In the genomic region with DNA sequence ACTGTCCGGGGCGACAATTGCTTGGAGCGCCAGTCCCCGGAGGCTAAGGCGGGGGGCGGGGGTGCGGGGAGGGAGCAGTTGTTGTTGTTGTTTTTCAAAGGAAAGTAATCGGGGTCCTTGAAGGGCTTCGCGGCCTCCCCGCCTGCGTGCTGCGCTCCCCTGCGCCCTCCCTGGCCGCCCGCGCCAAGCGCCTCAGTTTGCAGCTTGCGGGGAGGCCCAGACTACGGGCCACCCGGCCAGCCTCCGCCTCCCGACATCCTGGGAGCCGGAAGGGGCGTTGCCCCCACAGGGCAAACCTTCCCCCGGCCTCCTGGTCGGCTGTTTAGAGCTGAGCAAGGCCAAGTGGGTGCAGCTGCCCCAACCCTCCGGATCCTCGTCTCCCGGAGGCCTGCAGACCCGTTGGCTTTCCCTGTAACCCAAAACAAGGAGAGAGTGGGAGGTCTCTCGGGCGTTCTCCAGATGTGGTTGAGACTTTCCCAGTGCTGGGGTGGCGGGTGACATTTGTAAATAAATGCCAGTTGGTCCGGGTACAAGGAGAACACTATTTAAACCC, we compare ENCODE assay signal across 12 cellular contexts. TPM values are rescaled to one million over a fixed set of nuclear protein-coding genes. Genes with fewer than 3 reads are reported as not detected.
DNase-seq lines count a peak whose midpoint lies in the region; ATAC-seq and TF ChIP-seq lines count a peak whose summit lies in the region.
"Had no signal": no experiment of that assay in that cellular context is flagged by ENCODE, and none has a peak within 500 bp of the region (broad histone marks: within the 10 kb centered on the region; RNA-seq: fewer than 3 reads in every experiment).

No MANE protein-coding gene starts in this region.

- H3K27me3 ChIP-seq in GM23248 (replicated peaks; ENCODE audit: insufficient read depth) (peaks cover 93% of the 10 kb centered on the region), gastroesophageal sphincter (peaks cover 100% of the 10 kb centered on the region)

- H3K79me2 ChIP-seq in GM23248 (ENCODE audit: insufficient read depth), result no peaks in the 10 kb centered on the region

- no peaks in the 10 kb centered on the region for H3K9me2 ChIP-seq in GM23248 (ENCODE audit: insufficient read depth)

- in situ Hi-C loops in GM23248 (cut with MboI), result no loop called here

- H3K36me3 ChIP-seq in GM23248 (ENCODE audit: low read depth) (no peaks in the 10 kb centered on the region), gastroesophageal sphincter (no peaks in the 10 kb centered on the region)

- H3K36me3 Mint-ChIP-seq in memory B cell, result no peaks in the 10 kb centered on the region

- H3K4me1 ChIP-seq in GM23248 (ENCODE audit: insufficient read depth) (peaks cover 4% of the 10 kb centered on the region; the same call in 1 of the 2 replicates), gastroesophageal sphincter (peaks cover 0 to 87% (median 36%) of the 10 kb centered on the region in 3 donors)

- TF ChIP-seq EP300 in gastroesophageal sphincter (IDR thresholded peaks at IDR 0.05), result no peak

- peak overlapping the region; percentile 28; the same call in 1 of the 2 replicates for H2AFZ ChIP-seq in GM23248

- H3K4me3 ChIP-seq in GM23248 (peak overlapping the region; percentile 36; the same call in 1 of the 2 replicates), gastroesophageal sphincter (peak overlapping the region in 1 of 2 donors; percentile 8), lower leg skin (ENCODE audit: low read depth, poor library complexity, severe bottlenecking) (no peak overlapping the region)

- ATAC-seq in SK-N-SH treated with all-trans-retinoic acid at 6 μM for 48 hours, result no peak; the same call in 2 of the 3 replicates
- ATAC-seq in memory B cell (ENCODE audit: low read depth), result no peak
- ATAC-seq in gastroesophageal sphincter, result no peak
- ATAC-seq in HG02973 (IDR thresholded peaks at IDR 0.05; ENCODE audit: unreplicated experiment), result no peak

- TF ChIP-seq POLR2A in gastroesophageal sphincter (IDR thresholded peaks at IDR 0.05) (no peak), lower leg skin (IDR thresholded peaks at IDR 0.05) (no peak)

- no peaks in the 10 kb centered on the region for H3F3A ChIP-seq in GM23248 (ENCODE audit: insufficient read depth)

- DNase-seq in DMS53 treated with DMSO at 0.1 percent for 48 hours (lab: John Stamatoyannopoulos, UW; ENCODE audit: unreplicated experiment), result peak; percentile 60
- peak; percentile 31 for DNase-seq in GM23248
- no peak for DNase-seq in memory B cell (ENCODE audit: low spot score in 2 of 2)
- DNase-seq in NCI-H2196 treated with DMSO at 0.1 percent for 48 hours (lab: John Stamatoyannopoulos, UW; ENCODE audit: unreplicated experiment), result no peak
- no peak for DNase-seq in lower leg skin (ENCODE audit: low spot score in 2 of 2)
- DNase-seq: activated CD4-positive, CD25-positive, alpha-beta regulatory T cell; effector CD4-positive, alpha-beta T cell had no signal

- H3K27ac ChIP-seq in GM23248, result no peak overlapping the region
- H3K27ac ChIP-seq in gastroesophageal sphincter, result no peak overlapping the region

- no peak overlapping the region for H3K9ac ChIP-seq in GM23248

- 4 to 7% methylated on average over 14 to 34 of the region's 35 CpGs for WGBS in GM23248 (ENCODE audit: low coverage in 1 of 2, low lambda C conversion rate in 2 of 2, missing lambda C conversion rate in 2 of 2), 2 experiments
- WGBS in gastroesophageal sphincter (ENCODE audit: low coverage in 1 of 2), 2 donors, result 3 to 10% methylated on average over 2 to 6 of the region's 35 CpGs
- 1 to 4% methylated on average over 23 to 29 of the region's 35 CpGs for WGBS in lower leg skin, 2 donors

- no peak overlapping the region for H3K27ac Mint-ChIP-seq in memory B cell
- H3K27ac Mint-ChIP-seq: nephron had no signal

- no peaks in the 10 kb centered on the region for H3K9me3 Mint-ChIP-seq in memory B cell
- H3K9me3 Mint-ChIP-seq: nephron had no signal

- peaks cover 36% of the 10 kb centered on the region for H3K27me3 Mint-ChIP-seq in memory B cell

- H3K9me3 ChIP-seq in GM23248 (ENCODE audit: low read depth), result no peaks in the 10 kb centered on the region
- H3K9me3 ChIP-seq in gastroesophageal sphincter, result no peaks in the 10 kb centered on the region

- no peak for TF ChIP-seq CTCF in gastroesophageal sphincter (IDR thresholded peaks at IDR 0.05)
- no peak for TF ChIP-seq CTCF in lower leg skin (IDR thresholded peaks at IDR 0.05)

- peaks cover 25% of the 10 kb centered on the region for H3K4me1 Mint-ChIP-seq in memory B cell

- no peaks in the 10 kb centered on the region for H4K20me1 ChIP-seq in GM23248 (ENCODE audit: insufficient read depth)

- intact Hi-C loops in lower leg skin (cut with DNase I; ENCODE audit: low total_unique reads), result no loop called here

- peak overlapping the region; percentile 52 for H3K4me3 Mint-ChIP-seq in memory B cell

- peak overlapping the region; percentile 59 for H3K4me2 ChIP-seq in GM23248 (ENCODE audit: unreplicated experiment)

TF ChIP-seq in SK-N-SH treated with all-trans-retinoic acid at 6 μM for 48 hours, 23 proteins besides CTCF, POLR2A, EP300 and RAD21 (continues in another document):
- TF ChIP-seq BACH2 (CRISPR knock-in tag; IDR thresholded peaks at IDR 0.05; ENCODE audit: borderline replicate concordance) (no peak), ZNF8 (CRISPR knock-in tag; IDR thresholded peaks at IDR 0.05) (no peak), ESRRG (CRISPR knock-in tag; IDR thresholded peaks at IDR 0.05) (no peak), CSDC2 (CRISPR knock-in tag; IDR thresholded peaks at IDR 0.05) (no peak), ZNF70 (CRISPR knock-in tag; IDR thresholded peaks at IDR 0.05) (no peak), ZC3H10 (CRISPR knock-in tag; IDR thresholded peaks at IDR 0.05) (no peak), ZFP30 (CRISPR knock-in tag; IDR thresholded peaks at IDR 0.05) (no peak), SNAI2 (CRISPR knock-in tag; IDR thresholded peaks at IDR 0.05) (no peak), TOX (CRISPR knock-in tag; IDR thresholded peaks at IDR 0.05; ENCODE audit: borderline replicate concordance) (no peak), ZNF565 (CRISPR knock-in tag; conservative IDR thresholded peaks at IDR 0.05; ENCODE audit: low read depth) (no peak), OSR1 (CRISPR knock-in tag; IDR thresholded peaks at IDR 0.05) (no peak), ISL1 (CRISPR knock-in tag; IDR thresholded peaks at IDR 0.05) (no peak)
- TF ChIP-seq, protein P1, sequence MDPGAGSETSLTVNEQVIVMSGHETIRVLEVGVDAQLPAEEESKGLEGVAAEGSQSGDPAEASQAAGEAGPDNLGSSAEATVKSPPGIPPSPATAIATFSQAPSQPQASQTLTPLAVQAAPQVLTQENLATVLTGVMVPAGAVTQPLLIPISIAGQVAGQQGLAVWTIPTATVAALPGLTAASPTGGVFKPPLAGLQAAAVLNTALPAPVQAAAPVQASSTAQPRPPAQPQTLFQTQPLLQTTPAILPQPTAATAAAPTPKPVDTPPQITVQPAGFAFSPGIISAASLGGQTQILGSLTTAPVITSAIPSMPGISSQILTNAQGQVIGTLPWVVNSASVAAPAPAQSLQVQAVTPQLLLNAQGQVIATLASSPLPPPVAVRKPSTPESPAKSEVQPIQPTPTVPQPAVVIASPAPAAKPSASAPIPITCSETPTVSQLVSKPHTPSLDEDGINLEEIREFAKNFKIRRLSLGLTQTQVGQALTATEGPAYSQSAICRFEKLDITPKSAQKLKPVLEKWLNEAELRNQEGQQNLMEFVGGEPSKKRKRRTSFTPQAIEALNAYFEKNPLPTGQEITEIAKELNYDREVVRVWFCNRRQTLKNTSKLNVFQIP (CRISPR knock-in tag; IDR thresholded peaks at IDR 0.05; ENCODE audit: borderline replicate concordance, low read depth), result no peak
- TF ChIP-seq, protein P2, sequence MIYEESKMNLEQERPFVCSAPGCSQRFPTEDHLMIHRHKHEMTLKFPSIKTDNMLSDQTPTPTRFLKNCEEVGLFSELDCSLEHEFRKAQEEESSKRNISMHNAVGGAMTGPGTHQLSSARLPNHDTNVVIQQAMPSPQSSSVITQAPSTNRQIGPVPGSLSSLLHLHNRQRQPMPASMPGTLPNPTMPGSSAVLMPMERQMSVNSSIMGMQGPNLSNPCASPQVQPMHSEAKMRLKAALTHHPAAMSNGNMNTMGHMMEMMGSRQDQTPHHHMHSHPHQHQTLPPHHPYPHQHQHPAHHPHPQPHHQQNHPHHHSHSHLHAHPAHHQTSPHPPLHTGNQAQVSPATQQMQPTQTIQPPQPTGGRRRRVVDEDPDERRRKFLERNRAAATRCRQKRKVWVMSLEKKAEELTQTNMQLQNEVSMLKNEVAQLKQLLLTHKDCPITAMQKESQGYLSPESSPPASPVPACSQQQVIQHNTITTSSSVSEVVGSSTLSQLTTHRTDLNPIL (CRISPR knock-in tag; IDR thresholded peaks at IDR 0.05; ENCODE audit: low read depth), result no peak
- TF ChIP-seq, protein P3, sequence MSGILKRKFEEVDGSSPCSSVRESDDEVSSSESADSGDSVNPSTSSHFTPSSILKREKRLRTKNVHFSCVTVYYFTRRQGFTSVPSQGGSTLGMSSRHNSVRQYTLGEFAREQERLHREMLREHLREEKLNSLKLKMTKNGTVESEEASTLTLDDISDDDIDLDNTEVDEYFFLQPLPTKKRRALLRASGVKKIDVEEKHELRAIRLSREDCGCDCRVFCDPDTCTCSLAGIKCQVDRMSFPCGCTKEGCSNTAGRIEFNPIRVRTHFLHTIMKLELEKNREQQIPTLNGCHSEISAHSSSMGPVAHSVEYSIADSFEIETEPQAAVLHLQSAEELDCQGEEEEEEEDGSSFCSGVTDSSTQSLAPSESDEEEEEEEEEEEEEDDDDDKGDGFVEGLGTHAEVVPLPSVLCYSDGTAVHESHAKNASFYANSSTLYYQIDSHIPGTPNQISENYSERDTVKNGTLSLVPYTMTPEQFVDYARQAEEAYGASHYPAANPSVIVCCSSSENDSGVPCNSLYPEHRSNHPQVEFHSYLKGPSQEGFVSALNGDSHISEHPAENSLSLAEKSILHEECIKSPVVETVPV (CRISPR knock-in tag; IDR thresholded peaks at IDR 0.05), result no peak

RNA-seq across cellular contexts. Expression of a gene that starts 3.7 kb away (rescaled TPM):
- not detected in 2 replicates for total RNA-seq in GM23248 (2014; rRNA removed; shearing (Covaris generic))
- not detected in 2 replicates for polyA plus RNA-seq in GM23248 (2016; fragmentation: Nextera tagmentation; extraction: Ambion mirVana)
- total RNA-seq in gastroesophageal sphincter (under 1 TPM in 1 of 4 donors, not detected in 3; 0.15 TPM), lower leg skin (not detected)
- total RNA-seq: HT1080 had no signal

Comparison
In these comparisons a context has a peak if more than half of its experiments do, and no peak if none do; other contexts are left out.
1. DNase-seq: peak in DMS53 treated with DMSO at 0.1 percent for 48 hours (single experiment) and GM23248 (single experiment); none in memory B cell (0 of 2), NCI-H2196 treated with DMSO at 0.1 percent for 48 hours (single experiment) and lower leg skin (0 of 2).